Comparison of ENCODE assay signal across 8 cellular contexts in genomic region chr7:22357311-22358175, GRCh38. TPM values are rescaled to one million over a fixed set of nuclear protein-coding genes. Genes with fewer than 3 reads are reported as not detected.
A peak's percentile ranks its signal among the peaks of the same experiment; 100 is the strongest.
DNase-seq lines count a peak whose midpoint lies in the region; ATAC-seq and TF ChIP-seq lines count a peak whose summit lies in the region.

No MANE protein-coding gene starts in this region.

- peaks cover 23% of the 10 kb centered on the region for H3K36me3 ChIP-seq in OCI-LY1 (ENCODE audit: insufficient read depth, low read length)
- no peaks in the 10 kb centered on the region for H3K36me3 ChIP-seq in fibroblast of lung (ENCODE audit: control insufficient read depth, insufficient read depth, low read length)
- no peaks in the 10 kb centered on the region for H3K36me3 ChIP-seq in trophoblast cell (ENCODE audit: control insufficient read depth in 1 of 2, insufficient read depth in 2 of 2, low read length in 2 of 2)

- peaks cover 9% of the 10 kb centered on the region; the same call in 1 of the 2 replicates for H3K9me3 ChIP-seq in OCI-LY1 (ENCODE audit: low read length)
- no peaks in the 10 kb centered on the region for H3K9me3 ChIP-seq in fibroblast of lung (ENCODE audit: control insufficient read depth, insufficient read depth, low read depth, low read length)
- H3K9me3 ChIP-seq in trophoblast cell (ENCODE audit: insufficient read depth, low read depth, low read length), result no peaks in the 10 kb centered on the region

- H3K36me3 Mint-ChIP-seq in activated naive CD4-positive, alpha-beta T cell treated with anti-CD3 and anti-CD28 coated beads, Interleukin-2, amount 50 U/mL, for 24 hours, result peaks cover 1% of the 10 kb centered on the region

- H3K14ac ChIP-seq in trophoblast cell (ENCODE audit: low read length), result no peak overlapping the region

- no CpG with 5 or more reads among the region's 23 CpGs for WGBS in trophoblast cell (ENCODE audit: extremely low coverage, insufficient coverage, insufficient read length)

- H3K9me3 Mint-ChIP-seq in activated naive CD4-positive, alpha-beta T cell treated with anti-CD3 and anti-CD28 coated beads, Interleukin-2, amount 50 U/mL, for 24 hours, result peaks cover 7% of the 10 kb centered on the region

- no peaks in the 10 kb centered on the region for H4K20me1 ChIP-seq in OCI-LY1 (ENCODE audit: insufficient read depth, low read length)
- no peaks in the 10 kb centered on the region for H4K20me1 ChIP-seq in fibroblast of lung (ENCODE audit: control insufficient read depth, extremely low read depth, insufficient read depth, low read length)

- H3K23ac ChIP-seq in trophoblast cell (ENCODE audit: low read length), result no peak overlapping the region

- H3K18ac ChIP-seq in trophoblast cell (ENCODE audit: low read length), result peak overlapping the region; percentile 75

- H3F3A ChIP-seq in OCI-LY1 (ENCODE audit: insufficient read depth, low read length), result no peaks in the 10 kb centered on the region

- peak overlapping the region; percentile 67 for H2BK12ac ChIP-seq in trophoblast cell (ENCODE audit: low read length)

- H3K27me3 ChIP-seq in OCI-LY1 (ENCODE audit: insufficient read depth, low read length) (no peaks in the 10 kb centered on the region), fibroblast of lung (ENCODE audit: control insufficient read depth, insufficient read depth, low read length) (peaks cover 15% of the 10 kb centered on the region), trophoblast cell (ENCODE audit: insufficient read depth, low read length) (no peaks in the 10 kb centered on the region)

- ATAC-seq in HG02678 (IDR thresholded peaks at IDR 0.05; ENCODE audit: unreplicated experiment), result no peak

- no peak for DNase-seq in activated naive CD4-positive, alpha-beta T cell treated with anti-CD3 and anti-CD28 coated beads, Interleukin-2, amount 50 U/mL, for 16 hours
- DNase-seq in fibroblast of lung (ENCODE audit: low read depth in 2 of 2) (peak; percentile 5 to 71), trophoblast cell (peak; percentile 23 to 44), NCI-H524 (lab: John Stamatoyannopoulos, UW) (no peak)
- DNase-seq in central memory CD4-positive, alpha-beta T cell, result no peak

- H3K4me2 ChIP-seq in OCI-LY1 (ENCODE audit: low read length) (peak overlapping the region; percentile 75), fibroblast of lung (ENCODE audit: extremely low read depth, insufficient read depth, low read length) (no peak overlapping the region), trophoblast cell (ENCODE audit: low read length) (peak overlapping the region; percentile 84)

- H3K4me3 Mint-ChIP-seq in activated naive CD4-positive, alpha-beta T cell treated with anti-CD3 and anti-CD28 coated beads, Interleukin-2, amount 50 U/mL, for 24 hours, result peak overlapping the region; percentile 55

- peak overlapping the region; percentile 23 for H2BK5ac ChIP-seq in trophoblast cell (ENCODE audit: low read depth, low read length, poor library complexity)

- peaks cover 10% of the 10 kb centered on the region for H3K4me1 Mint-ChIP-seq in activated naive CD4-positive, alpha-beta T cell treated with anti-CD3 and anti-CD28 coated beads, Interleukin-2, amount 50 U/mL, for 24 hours

- H3K4ac ChIP-seq in trophoblast cell (ENCODE audit: low read depth, low read length), result no peak overlapping the region

- no peaks in the 10 kb centered on the region for H3K9me2 ChIP-seq in OCI-LY1 (ENCODE audit: low read depth, low read length)

- no peak overlapping the region for H4K8ac ChIP-seq in trophoblast cell (ENCODE audit: low read depth, low read length)

- peaks cover 40% of the 10 kb centered on the region for H3K4me1 ChIP-seq in OCI-LY1 (ENCODE audit: insufficient read depth, low read length, severe bottlenecking)
- no peaks in the 10 kb centered on the region for H3K4me1 ChIP-seq in fibroblast of lung (ENCODE audit: control insufficient read depth, extremely low read depth, insufficient read depth, low read length)
- peaks cover 12 to 13% of the 10 kb centered on the region in 2 experiments for H3K4me1 ChIP-seq in trophoblast cell (ENCODE audit: control insufficient read depth in 1 of 2, insufficient read depth in 2 of 2, low read length in 2 of 2)

- no peak overlapping the region for H2AK5ac ChIP-seq in trophoblast cell (ENCODE audit: low read length)

- H3K27me3 Mint-ChIP-seq in activated naive CD4-positive, alpha-beta T cell treated with anti-CD3 and anti-CD28 coated beads, Interleukin-2, amount 50 U/mL, for 24 hours, result peaks cover 36% of the 10 kb centered on the region

- H3K9ac ChIP-seq in OCI-LY1 (ENCODE audit: low read length) (peak overlapping the region; percentile 57), fibroblast of lung (ENCODE audit: insufficient read depth, low read length) (no peak overlapping the region), trophoblast cell (ENCODE audit: low read length) (no peak overlapping the region)

- no peak overlapping the region for H2BK120ac ChIP-seq in trophoblast cell (ENCODE audit: insufficient read depth, low read length, poor library complexity)

- H3K79me2 ChIP-seq in OCI-LY1 (ENCODE audit: insufficient read depth, low read length), result peaks cover 38% of the 10 kb centered on the region
- no peaks in the 10 kb centered on the region for H3K79me2 ChIP-seq in fibroblast of lung (ENCODE audit: control insufficient read depth, insufficient read depth, low read length)
- H3K79me2 ChIP-seq in trophoblast cell (ENCODE audit: control insufficient read depth, insufficient read depth, low read length, poor library complexity), result no peaks in the 10 kb centered on the region

- TF ChIP-seq CTCF in OCI-LY1 (IDR thresholded peaks at IDR 0.05; ENCODE audit: low read length) (no peak), fibroblast of lung (conservative IDR thresholded peaks at IDR 0.05 in 1 of 2, IDR thresholded peaks at IDR 0.05 in 1 of 2; ENCODE audit: low read depth in 1 of 2, low read length in 2 of 2) (no peak)

- peak overlapping the region; percentile 55 for H3K27ac ChIP-seq in OCI-LY1 (ENCODE audit: low read depth, low read length, poor library complexity, severe bottlenecking)
- no peak overlapping the region for H3K27ac ChIP-seq in fibroblast of lung (ENCODE audit: insufficient read depth, low read length)
- H3K27ac ChIP-seq in trophoblast cell (ENCODE audit: low read depth, low read length), result no peak overlapping the region

- H2AFZ ChIP-seq in OCI-LY1 (ENCODE audit: low read length), result peak overlapping the region; percentile 62
- H2AFZ ChIP-seq in fibroblast of lung (ENCODE audit: low read length), result no peak overlapping the region
- H2AFZ ChIP-seq in trophoblast cell (ENCODE audit: insufficient read depth, low read length, poor library complexity), result no peak overlapping the region

- peaks cover 2% of the 10 kb centered on the region for H3K79me1 ChIP-seq in trophoblast cell (ENCODE audit: low read length)

- H3K4me3 ChIP-seq in OCI-LY1 (ENCODE audit: low read depth, low read length, poor library complexity, severe bottlenecking), result peak overlapping the region; percentile 92
- peak overlapping the region in 2 of 4 experiments; percentile 22 for H3K4me3 ChIP-seq in fibroblast of lung (replicated peaks in 1 of 4; ENCODE audit: control extremely low read depth in 1 of 4, insufficient read depth in 1 of 4, low read depth in 3 of 4, low read length in 4 of 4)
- no peak overlapping the region for H3K4me3 ChIP-seq in trophoblast cell (ENCODE audit: low read depth, low read length)

- H3K27ac Mint-ChIP-seq in activated naive CD4-positive, alpha-beta T cell treated with anti-CD3 and anti-CD28 coated beads, Interleukin-2, amount 50 U/mL, for 24 hours, result no peak overlapping the region

- no peak overlapping the region for H4K91ac ChIP-seq in trophoblast cell (ENCODE audit: low read depth, low read length)

- peak overlapping the region; percentile 31 for H4K12ac ChIP-seq in trophoblast cell (ENCODE audit: low read depth, low read length)

RNA-seq across cellular contexts. Expression of gene RAPGEF5, which starts 0.6 kb away (rescaled TPM):
- 0.77 and 1.5 TPM in 2 replicates for total RNA-seq in fibroblast of lung
- 0.12 and 1.4 TPM in 2 replicates for polyA plus RNA-seq in fibroblast of lung
- polyA plus RNA-seq in fibroblast of lung (2012), result 0.21 and 1.4 TPM in 2 replicates
- polyA minus RNA-seq in fibroblast of lung (ENCODE audit: low replicate concordance), result 1.2 TPM in 1 of 2 replicates, not detected in the other
- polyA plus RNA-seq in trophoblast cell (2013), result 1.8 and 2.0 TPM in 2 replicates

Comparison
In these comparisons a context has a peak if more than half of its experiments do, and no peak if none do; other contexts are left out.
1. DNase-seq: peak in fibroblast of lung (2 of 2) and trophoblast cell (2 of 2); none in activated naive CD4-positive, alpha-beta T cell treated with anti-CD3 and anti-CD28 coated beads, Interleukin-2, amount 50 U/mL, for 16 hours (single experiment), central memory CD4-positive, alpha-beta T cell (single experiment) and NCI-H524 (0 of 2).